ENCODE assay signal across 21 cellular contexts in the genomic region with DNA sequence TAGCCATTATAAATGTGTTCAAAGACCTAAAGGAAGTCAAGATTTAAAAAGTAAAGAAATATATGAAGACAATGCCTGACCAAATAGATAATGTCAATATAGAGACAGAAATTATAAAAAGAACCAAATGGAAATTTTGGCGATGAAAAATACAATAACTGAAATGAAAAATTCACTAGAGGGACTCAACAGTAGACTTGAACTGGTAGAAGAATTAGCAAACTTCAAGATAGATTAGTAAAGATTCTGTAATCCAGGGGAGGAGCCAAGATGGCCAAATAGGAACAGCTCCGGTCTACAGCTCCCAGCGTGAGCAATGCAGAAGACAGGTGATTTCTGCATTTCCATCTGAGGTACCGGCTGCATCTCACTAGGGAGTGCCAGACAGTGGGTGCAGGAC.
"Had no signal": no experiment of that assay in that cellular context is flagged by ENCODE, and none has a peak within 500 bp of the region (broad histone marks: within the 10 kb centered on the region; RNA-seq: fewer than 3 reads in every experiment).

No MANE protein-coding gene starts in this region.

- H3K4me1 ChIP-seq: esophagus squamous epithelium, parathyroid adenoma, right atrium auricular region, sigmoid colon, stomach, thyroid gland, vagina had no signal

- H3K36me3 ChIP-seq: esophagus squamous epithelium, right atrium auricular region, sigmoid colon, stomach, thyroid gland, vagina had no signal

- H3K27ac ChIP-seq: coronary artery, esophagus squamous epithelium, parathyroid adenoma, right atrium auricular region, sigmoid colon, stomach, thyroid gland, vagina had no signal

- H2AFZ ChIP-seq: parathyroid adenoma had no signal

- H3K79me2 ChIP-seq: parathyroid adenoma had no signal

- H3K27me3 ChIP-seq: esophagus squamous epithelium, right atrium auricular region, sigmoid colon, stomach, thyroid gland, vagina had no signal

- DNase-seq: dermis blood vessel endothelial cell; effector memory CD4-positive, alpha-beta T cell; erythroblast; esophagus squamous epithelium; foreskin melanocyte; hypothalamus; natural killer cell; sigmoid colon; stimulated activated CD4-positive, alpha-beta T cell treated with anti-CD3 and anti-CD28 coated beads, Interleukin-2, amount 100 ng/mL, for 24 hours; stimulated activated CD4-positive, alpha-beta T cell treated with anti-CD3 and anti-CD28 coated beads, Interleukin-4, amount 100 ng/mL, for 24 hours; stimulated activated naive CD4-positive, alpha-beta T cell treated with Interleukin-2 at 50 U/mL for 16 hours; stomach; thyroid gland; trophoblast cell had no signal

- H3K9me3 ChIP-seq: thyroid gland, vagina had no signal

- H3K4me3 ChIP-seq: coronary artery, esophagus squamous epithelium, lung, right atrium auricular region, sigmoid colon, stomach, thyroid gland, vagina had no signal

- FAIRE-seq: endometrium, kidney had no signal

- H3K9ac ChIP-seq: parathyroid adenoma had no signal
